23 cellular contexts compared by ENCODE assay signal in genomic region chr13:94174009-94174408, GRCh38.
DNase-seq lines count a peak whose midpoint lies in the region; ATAC-seq and TF ChIP-seq lines count a peak whose summit lies in the region.
"Had no signal": no experiment of that assay in that cellular context is flagged by ENCODE, and none has a peak within 500 bp of the region (broad histone marks: within the 10 kb centered on the region; RNA-seq: fewer than 3 reads in every experiment).

No MANE protein-coding gene starts in this region.

- DNase-seq in adipocyte (ENCODE audit: low read depth) (no peak), chondrocyte (ENCODE audit: low spot score) (no peak), mesothelial cell of epicardium (ENCODE audit: low spot score in 2 of 2, unreplicated experiment in 2 of 2) (no peak), smooth muscle cell (lab: John Stamatoyannopoulos, UW; ENCODE audit: unreplicated experiment) (no peak)
- DNase-seq in activated CD4-positive, alpha-beta T cell treated with anti-CD3 and anti-CD28 coated beads, Interleukin-2, amount 50 U/mL, for 1 hour: no peak
- DNase-seq: 8988T; ACHN; AML-193; BE2C; CD4-positive, alpha-beta T cell; CD8-positive, alpha-beta memory T cell; DMS 273 treated with DMSO at 0.1 percent for 48 hours; DMS79; GDM1; GOT3 had no signal

- H3K4me1 Mint-ChIP-seq in chondrocyte (ENCODE audit: low read depth) (peaks cover 80% of the 10 kb centered on the region), mesothelial cell of epicardium (peaks cover 30% of the 10 kb centered on the region)

- H3K27me3 Mint-ChIP-seq in chondrocyte (ENCODE audit: low read depth) (no peaks in the 10 kb centered on the region), mesothelial cell of epicardium (ENCODE audit: low read depth) (no peaks in the 10 kb centered on the region)

- no peak overlapping the region for H3K4me2 ChIP-seq in smooth muscle cell
- H3K4me2 ChIP-seq: A549; BLaER1 treated with 17β-estradiol and CSF1 and Interleukin-3, amounts not matched to agents 10 nM and 100 nM had no signal

- no peak overlapping the region for H3K9ac ChIP-seq in adipocyte (ENCODE audit: low read length)
- no peak overlapping the region for H3K9ac ChIP-seq in smooth muscle cell (ENCODE audit: low read depth)
- H3K9ac ChIP-seq: BLaER1 treated with 17β-estradiol and CSF1 and Interleukin-3, amounts not matched to agents 10 nM and 100 nM had no signal

- H3K36me3 ChIP-seq in adipocyte (ENCODE audit: control insufficient read depth, insufficient read depth, low read length, severe bottlenecking) (no peaks in the 10 kb centered on the region), smooth muscle cell (ENCODE audit: low read depth) (no peaks in the 10 kb centered on the region)
- H3K36me3 ChIP-seq: BE2C; BLaER1 treated with 17β-estradiol and CSF1 and Interleukin-3, amounts not matched to agents 10 nM and 100 nM; HAP-1 had no signal

- H3K27ac Mint-ChIP-seq in chondrocyte (ENCODE audit: unreplicated experiment) (peak overlapping the region; percentile 18), mesothelial cell of epicardium (peak overlapping the region; percentile 22)
- H3K27ac Mint-ChIP-seq: CD14-positive monocyte; CD4-positive, alpha-beta T cell; CD8-positive, alpha-beta memory T cell; HFFc6 had no signal

- no peaks in the 10 kb centered on the region for H4K20me1 ChIP-seq in smooth muscle cell (ENCODE audit: low read depth)
- H4K20me1 ChIP-seq: BLaER1 treated with 17β-estradiol and CSF1 and Interleukin-3, amounts not matched to agents 10 nM and 100 nM had no signal

- peaks cover 3% of the 10 kb centered on the region for H3K9me3 Mint-ChIP-seq in chondrocyte (ENCODE audit: low read depth)
- peaks cover 7% of the 10 kb centered on the region for H3K9me3 Mint-ChIP-seq in mesothelial cell of epicardium
- H3K9me3 Mint-ChIP-seq: CD4-positive, alpha-beta T cell; CD8-positive, alpha-beta memory T cell; HFFc6 had no signal

- no peaks in the 10 kb centered on the region for H3K9me3 ChIP-seq in adipocyte (ENCODE audit: control insufficient read depth, low read length)
- H3K9me3 ChIP-seq in smooth muscle cell (replicated peaks; ENCODE audit: low read depth): no peaks in the 10 kb centered on the region
- H3K9me3 ChIP-seq: A549; BE2C; BLaER1 treated with 17β-estradiol and CSF1 and Interleukin-3, amounts not matched to agents 10 nM and 100 nM; HAP-1 had no signal

- H3K4me3 ChIP-seq in adipocyte (ENCODE audit: low read length) (peak overlapping the region; percentile 11), smooth muscle cell (no peak overlapping the region)
- H3K4me3 ChIP-seq: A549; BLaER1 treated with 17β-estradiol and CSF1 and Interleukin-3, amounts not matched to agents 10 nM and 100 nM; GM12878; HAP-1 had no signal

- H3K4me3 Mint-ChIP-seq in chondrocyte (ENCODE audit: unreplicated experiment) (no peak overlapping the region), mesothelial cell of epicardium (no peak overlapping the region)
- H3K4me3 Mint-ChIP-seq: CD14-positive monocyte; CD4-positive, alpha-beta T cell; CD8-positive, alpha-beta memory T cell; HFFc6 had no signal

- H3K36me3 Mint-ChIP-seq in chondrocyte (ENCODE audit: low read depth) (no peaks in the 10 kb centered on the region), mesothelial cell of epicardium (peaks cover 2% of the 10 kb centered on the region)
- H3K36me3 Mint-ChIP-seq: CD14-positive monocyte had no signal

- H3K4me1 ChIP-seq in adipocyte (ENCODE audit: control insufficient read depth, insufficient read depth, low read length) (peaks cover 58% of the 10 kb centered on the region), smooth muscle cell (ENCODE audit: low read depth) (peaks cover 14% of the 10 kb centered on the region)
- H3K4me1 ChIP-seq: A549, BE2C had no signal

- no peak overlapping the region for H2AFZ ChIP-seq in smooth muscle cell (ENCODE audit: low read depth)

- no peak for TF ChIP-seq CTCF in chondrocyte (IDR thresholded peaks at IDR 0.05)
- no peak for TF ChIP-seq CTCF in mesothelial cell of epicardium (IDR thresholded peaks at IDR 0.05; ENCODE audit: unreplicated experiment)
- no peak for TF ChIP-seq CTCF in smooth muscle cell (IDR thresholded peaks at IDR 0.05; ENCODE audit: borderline replicate concordance, insufficient read depth, poor library complexity, severe bottlenecking)

- H3K27me3 ChIP-seq in adipocyte (replicated peaks; ENCODE audit: control insufficient read depth, insufficient read depth, low read length): no peaks in the 10 kb centered on the region
- no peaks in the 10 kb centered on the region for H3K27me3 ChIP-seq in smooth muscle cell (ENCODE audit: low read depth)
- H3K27me3 ChIP-seq: BE2C; BLaER1 treated with 17β-estradiol and CSF1 and Interleukin-3, amounts not matched to agents 10 nM and 100 nM had no signal

- H3F3A ChIP-seq in smooth muscle cell (ENCODE audit: low read depth): no peaks in the 10 kb centered on the region

- no peaks in the 10 kb centered on the region for H3K79me2 ChIP-seq in smooth muscle cell (ENCODE audit: low read depth)

- ATAC-seq in GM21526 (IDR thresholded peaks at IDR 0.05; ENCODE audit: low FRiP score, unreplicated experiment) (no peak), HG03095 (IDR thresholded peaks at IDR 0.05; ENCODE audit: unreplicated experiment) (no peak)
- ATAC-seq: A549, GM12878 had no signal

- H3K27ac ChIP-seq in smooth muscle cell (ENCODE audit: low read depth): peak overlapping the region; percentile 28
- H3K27ac ChIP-seq: A549; BLaER1 treated with 17β-estradiol and CSF1 and Interleukin-3, amounts not matched to agents 10 nM and 100 nM had no signal
